Comparison of ENCODE assay signal across 29 cellular contexts in genomic region chr1:235131961-235132360, GRCh38.
A peak's percentile ranks its signal among the peaks of the same experiment; 100 is the strongest.
DNase-seq lines count a peak whose midpoint lies in the region; ATAC-seq lines count a peak whose summit lies in the region.
"Had no signal": no experiment of that assay in that cellular context is flagged by ENCODE, and none has a peak within 500 bp of the region (broad histone marks: within the 10 kb centered on the region; RNA-seq: fewer than 3 reads in every experiment).

No MANE protein-coding gene starts in this region.

- H3K9me3 Mint-ChIP-seq in effector memory CD8-positive, alpha-beta T cell: no peaks in the 10 kb centered on the region
- H3K9me3 Mint-ChIP-seq: activated naive CD4-positive, alpha-beta T cell treated with anti-CD3 and anti-CD28 coated beads, Interleukin-2, amount 50 U/mL, for 72 hours; central memory CD8-positive, alpha-beta T cell; immature natural killer cell; stimulated activated memory B cell treated with anti-CD40 and anti-IgM and Interleukin-4, amounts not matched to agents 10 μg/mL and 1 μg/mL and 100 μg/mL, for 72 hours had no signal

- H3K9me3 ChIP-seq in SK-N-MC (ENCODE audit: low read depth, low read length): no peaks in the 10 kb centered on the region
- H3K9me3 ChIP-seq: spleen, upper lobe of right lung had no signal

- ATAC-seq in effector memory CD8-positive, alpha-beta T cell (replicated peaks): no peak
- ATAC-seq in GM18502 (IDR thresholded peaks at IDR 0.05; ENCODE audit: poor library complexity, unreplicated experiment): no peak
- ATAC-seq in HG03280 (IDR thresholded peaks at IDR 0.05; ENCODE audit: unreplicated experiment): no peak
- ATAC-seq: activated naive CD4-positive, alpha-beta T cell treated with anti-CD3 and anti-CD28 coated beads, Interleukin-2, amount 50 U/mL, for 72 hours; Panc1; right cardiac atrium; stimulated activated memory B cell treated with anti-CD40 and anti-IgM and Interleukin-4, amounts not matched to agents 10 μg/mL and 1 μg/mL and 100 μg/mL, for 72 hours; upper lobe of right lung had no signal

- no peak overlapping the region for H3K4me3 Mint-ChIP-seq in effector memory CD8-positive, alpha-beta T cell
- H3K4me3 Mint-ChIP-seq: central memory CD8-positive, alpha-beta T cell; immature natural killer cell; stimulated activated memory B cell treated with anti-CD40 and anti-IgM and Interleukin-4, amounts not matched to agents 10 μg/mL and 1 μg/mL and 100 μg/mL, for 72 hours had no signal

- H3K27me3 Mint-ChIP-seq in effector memory CD8-positive, alpha-beta T cell: no peaks in the 10 kb centered on the region
- H3K27me3 Mint-ChIP-seq: central memory CD8-positive, alpha-beta T cell; stimulated activated memory B cell treated with anti-CD40 and anti-IgM and Interleukin-4, amounts not matched to agents 10 μg/mL and 1 μg/mL and 100 μg/mL, for 72 hours had no signal

- no peak overlapping the region for H3K4me3 ChIP-seq in SK-N-MC
- H3K4me3 ChIP-seq: spleen, upper lobe of right lung had no signal

- no peak overlapping the region for H3K9ac ChIP-seq in SK-N-MC (ENCODE audit: insufficient read length)

- peaks cover 49% of the 10 kb centered on the region for H3K36me3 ChIP-seq in SK-N-MC (ENCODE audit: insufficient read depth, low read length)

- H3K4me1 Mint-ChIP-seq in effector memory CD8-positive, alpha-beta T cell (ENCODE audit: low read depth in 2 of 2): peaks cover 15 to 18% of the 10 kb centered on the region in 2 donors

- peak overlapping the region; percentile 46; the same call in 1 of the 2 replicates for H3K27ac ChIP-seq in SK-N-MC
- H3K27ac ChIP-seq: HL-60, spleen, upper lobe of right lung had no signal

- H3K27ac Mint-ChIP-seq in effector memory CD8-positive, alpha-beta T cell: peak overlapping the region; percentile 41 to 53
- H3K27ac Mint-ChIP-seq: stimulated activated memory B cell treated with anti-CD40 and anti-IgM and Interleukin-4, amounts not matched to agents 10 μg/mL and 1 μg/mL and 100 μg/mL, for 72 hours had no signal

- DNase-seq in stimulated activated CD4-positive, alpha-beta T cell treated with anti-CD3 and anti-CD28 coated beads, Interleukin-1b, Interleukin-23, amount 100 ng/mL, for 48 hours: peak; percentile 22
- no peak for DNase-seq in stimulated activated CD4-positive, alpha-beta T cell treated with anti-CD3 and anti-CD28 coated beads, Interleukin-4, amount 100 ng/mL, for 24 hours
- DNase-seq in SK-N-MC (ENCODE audit: low read depth, low spot score): no peak
- no peak for DNase-seq in effector memory CD8-positive, alpha-beta T cell
- DNase-seq in NCI-H2196 (lab: John Stamatoyannopoulos, UW; ENCODE audit: unreplicated experiment): no peak
- DNase-seq: C1 segment of cervical spinal cord; dermis blood vessel endothelial cell; hypothalamus; immature natural killer cell; Kasumi-1; NCI-H1092 treated with DMSO at 0.1 percent for 48 hours; NCI-H187; NCI-H2171 treated with DMSO at 0.1 percent for 48 hours; NCI-H524 treated with DMSO at 0.1 percent for 48 hours; posterior cingulate gyrus; right cardiac atrium; SHP77; spleen; stimulated activated CD4-positive, alpha-beta T cell treated with anti-CD3 and anti-CD28 coated beads, Interleukin-4, amount 100 ng/mL, for 1 hour; substantia nigra; T-helper 9 cell; upper lobe of right lung had no signal

- peaks cover 75% of the 10 kb centered on the region for H3K36me3 Mint-ChIP-seq in effector memory CD8-positive, alpha-beta T cell (ENCODE audit: insufficient read depth)
